In the genomic region with DNA sequence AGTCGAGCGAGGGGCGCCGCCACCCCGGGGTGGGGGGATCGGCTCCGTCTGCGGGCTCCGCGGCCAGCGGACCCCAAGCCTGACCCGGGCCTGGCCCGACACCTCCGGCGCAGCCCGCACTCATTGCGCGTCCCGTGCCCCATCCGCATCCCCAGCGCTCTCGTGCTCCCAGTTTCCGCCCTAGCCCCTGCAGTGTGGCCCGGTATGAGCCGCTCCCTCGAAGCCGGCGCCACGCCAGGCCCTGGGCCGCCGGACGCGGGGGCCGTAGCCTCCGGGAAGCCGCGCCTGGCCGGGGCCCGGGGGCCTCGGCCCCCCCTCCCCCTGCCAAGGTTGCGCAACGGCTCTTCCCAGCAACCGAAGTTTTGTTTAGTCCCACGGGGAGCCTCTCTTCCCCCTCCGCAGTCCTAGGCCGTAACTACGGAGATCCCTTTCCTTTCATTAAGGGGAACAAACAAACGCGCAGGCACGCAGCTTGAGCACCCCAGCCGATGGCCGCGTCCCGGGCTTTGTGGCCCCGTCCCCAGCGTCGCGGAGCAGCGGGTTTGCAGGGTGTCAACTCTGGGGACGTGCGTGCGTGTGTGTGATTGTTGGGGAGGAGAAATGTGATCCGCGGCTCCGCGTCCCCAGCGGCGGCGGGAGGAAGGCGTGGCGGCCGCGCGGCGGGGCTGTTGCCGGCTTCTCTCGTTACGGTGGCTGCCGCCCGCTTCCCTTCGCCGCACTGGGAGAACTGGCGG, we compare ENCODE assay signal across 8 cellular contexts. TPM values are rescaled to one million over a fixed set of nuclear protein-coding genes. Genes with fewer than 3 reads are reported as not detected.
A peak's percentile ranks its signal among the peaks of the same experiment; 100 is the strongest.
DNase-seq lines count a peak whose midpoint lies in the region; ATAC-seq and TF ChIP-seq lines count a peak whose summit lies in the region.

No MANE protein-coding gene starts in this region.

- no peaks in the 10 kb centered on the region for H3K9me3 Mint-ChIP-seq in central memory CD8-positive, alpha-beta T cell

- peaks cover 45% of the 10 kb centered on the region for H3K4me1 Mint-ChIP-seq in central memory CD8-positive, alpha-beta T cell

- POLR2A ChIA-PET in AG04449 (lab: Yijun Ruan, JAX) = interaction anchor here (0.7 kb wide), 1 partner anchor 59 kb away, joined by 3 read pairs; no protein-coding TSS in a partner anchor

- CTCF ChIA-PET in AG04449 (lab: Yijun Ruan, JAX) = interaction anchor here (2.2 kb wide), 1 partner anchor 16 kb away, joined by 8 read pairs; no protein-coding TSS in a partner anchor

- no peaks in the 10 kb centered on the region for H3K36me3 ChIP-seq in kidney epithelial cell (ENCODE audit: control insufficient read depth, insufficient read depth, low read length)

- TF ChIP-seq CTCF in AG04449 (IDR thresholded peaks at IDR 0.05; ENCODE audit: insufficient read depth, low read length, missing control alignments) (peak; percentile 16), kidney epithelial cell (IDR thresholded peaks at IDR 0.05; ENCODE audit: insufficient read depth, low read length, poor library complexity, severe bottlenecking) (no peak)

- H3K4me3 ChIP-seq in AG04449 (ENCODE audit: low read depth, low read length) (peak overlapping the region; percentile 94), kidney epithelial cell (ENCODE audit: low read depth, low read length) (peak overlapping the region; percentile 84)

- H3K36me3 Mint-ChIP-seq in central memory CD8-positive, alpha-beta T cell (ENCODE audit: insufficient read depth) = peaks cover 15% of the 10 kb centered on the region

- H3K27me3 Mint-ChIP-seq in central memory CD8-positive, alpha-beta T cell = no peaks in the 10 kb centered on the region

- H3K4me3 Mint-ChIP-seq in central memory CD8-positive, alpha-beta T cell = peak overlapping the region; percentile 97

- peak overlapping the region; percentile 97 for H3K27ac Mint-ChIP-seq in central memory CD8-positive, alpha-beta T cell (ENCODE audit: low read depth)

- DNase-seq in AG04449 (ENCODE audit: low read depth, low spot score) (no peak), NCI-H2227 (lab: John Stamatoyannopoulos, UW; ENCODE audit: unreplicated experiment) (peak; percentile 79), kidney epithelial cell (ENCODE audit: low read depth) (no peak)
- DNase-seq in central memory CD8-positive, alpha-beta T cell (ENCODE audit: low spot score in 2 of 2) = peak; percentile 57 to 65
- peak; percentile 83 for DNase-seq in stimulated activated CD4-positive, alpha-beta T cell treated with anti-CD3 and anti-CD28 coated beads, Interleukin-15, amount 100 ng/mL, for 24 hours

- H3K27me3 ChIP-seq in kidney epithelial cell (ENCODE audit: control insufficient read depth, insufficient read depth, low read length) = no peaks in the 10 kb centered on the region

- ATAC-seq in GM18870 (IDR thresholded peaks at IDR 0.05; ENCODE audit: unreplicated experiment) = peak; percentile 31
- ATAC-seq in HG03135 (IDR thresholded peaks at IDR 0.05; ENCODE audit: unreplicated experiment) = peak; percentile 49
- peak; percentile 54 to 56 for ATAC-seq in activated CD4-positive, CD25-positive, alpha-beta regulatory T cell treated with anti-CD3 and anti-CD28 coated beads, Interleukin-2, amount 50 U/mL, for 24 hours
- peak; percentile 65 for ATAC-seq in central memory CD8-positive, alpha-beta T cell (replicated peaks; ENCODE audit: extremely low read depth, poor library complexity, severe bottlenecking)

RNA-seq across cellular contexts. Expression of a gene that starts 0.9 kb away (rescaled TPM):
- total RNA-seq in kidney epithelial cell = 45.0 and 66.8 TPM in 2 replicates

Comparison
In these comparisons a context has a peak if more than half of its experiments do, and no peak if none do; other contexts are left out.
1. DNase-seq: peak in NCI-H2227 (single experiment), central memory CD8-positive, alpha-beta T cell (2 of 2) and stimulated activated CD4-positive, alpha-beta T cell treated with anti-CD3 and anti-CD28 coated beads, Interleukin-15, amount 100 ng/mL, for 24 hours (single experiment); none in AG04449 (single experiment) and kidney epithelial cell (single experiment).
2. Peak in every context shown above with its lines, with median percentiles within 50 percentile points of each other: ATAC-seq.